28 cellular contexts compared by ENCODE assay signal in genomic region chr1:205793959-205794730, GRCh38. TPM values are rescaled to one million over a fixed set of nuclear protein-coding genes. Genes with fewer than 3 reads are reported as not detected.
DNase-seq lines count a peak whose midpoint lies in the region; ATAC-seq, FAIRE-seq and TF ChIP-seq lines count a peak whose summit lies in the region.
"Had no signal": no experiment of that assay in that cellular context is flagged by ENCODE, and none has a peak within 500 bp of the region (broad histone marks: within the 10 kb centered on the region; RNA-seq: fewer than 3 reads in every experiment).

No MANE protein-coding gene starts in this region.

- H3K27me3 ChIP-seq in DOHH2 (ENCODE audit: control insufficient read depth, low read length) (no peaks in the 10 kb centered on the region), GM12878 (replicated peaks in 1 of 2; ENCODE audit: control insufficient read depth in 2 of 2, insufficient read depth in 2 of 2, low read length in 1 of 2) (no peaks in the 10 kb centered on the region; a peak in 1 of 4 replicates), foreskin keratinocyte (no peaks in the 10 kb centered on the region)
- H3K27me3 ChIP-seq: brain microvascular endothelial cell, heart right ventricle, sigmoid colon, testis had no signal

- DNase-seq in GM12878 (ENCODE audit: low read depth, low spot score) = no peak
- no peak for DNase-seq in GM03348 (ENCODE audit: low spot score)
- no peak for DNase-seq in NCI-H345 treated with DMSO at 0.1 percent for 48 hours (lab: John Stamatoyannopoulos, UW; ENCODE audit: unreplicated experiment)
- DNase-seq in foreskin keratinocyte = no peak
- DNase-seq: activated CD4-positive, alpha-beta T cell treated with anti-CD3 and anti-CD28 coated beads for 36 hours; brain microvascular endothelial cell; DND-41; endodermal cell; H7; heart right ventricle; NCI-H1417 treated with DMSO at 0.1 percent for 48 hours; NCI-H524 treated with DMSO at 0.1 percent for 48 hours; nephron progenitor cell; Right ventricle myocardium superior; sigmoid colon; SW 1271; testis had no signal

- no peak overlapping the region for H3K4me3 Mint-ChIP-seq in activated T-helper 17 cell treated with anti-CD3 and anti-CD28 coated beads, Interleukin-2, amount 50 U/mL, for 72 hours
- H3K4me3 Mint-ChIP-seq: activated CD4-positive, alpha-beta T cell treated with anti-CD3 and anti-CD28 coated beads for 36 hours; endodermal cell; mesothelial cell of epicardium; nephron progenitor cell had no signal

- TF ChIP-seq EP300 in GM12878 (IDR thresholded peaks at IDR 0.05; ENCODE audit: borderline replicate concordance in 1 of 2, control insufficient read depth in 1 of 2, low read depth in 2 of 2, low read length in 2 of 2) = no peak

- no peaks in the 10 kb centered on the region for H4K20me1 ChIP-seq in DOHH2 (ENCODE audit: control insufficient read depth, insufficient read depth, low read depth, low read length)
- H4K20me1 ChIP-seq in GM12878 (ENCODE audit: control insufficient read depth, insufficient read depth) = no peaks in the 10 kb centered on the region

- no peak for TF ChIP-seq POLR2A in GM12878 (IDR thresholded peaks at IDR 0.05; ENCODE audit: low read depth, low read length)

- H3K79me2 ChIP-seq in DOHH2 (ENCODE audit: control insufficient read depth, low read length) = no peaks in the 10 kb centered on the region
- no peaks in the 10 kb centered on the region for H3K79me2 ChIP-seq in GM12878 (ENCODE audit: control insufficient read depth, insufficient read depth, low read length)
- H3K79me2 ChIP-seq: parathyroid adenoma had no signal

- no peak overlapping the region for H3K27ac Mint-ChIP-seq in activated T-helper 17 cell treated with anti-CD3 and anti-CD28 coated beads, Interleukin-2, amount 50 U/mL, for 72 hours
- H3K27ac Mint-ChIP-seq: activated CD4-positive, alpha-beta T cell treated with anti-CD3 and anti-CD28 coated beads for 36 hours; endodermal cell; mesothelial cell of epicardium; nephron progenitor cell had no signal

- H3K9me2 ChIP-seq in DOHH2 (replicated peaks; ENCODE audit: control insufficient read depth, low read length) = no peaks in the 10 kb centered on the region

- RAD21 ChIA-PET in GM12878 (lab: Charles Lee; ENCODE audit: unreplicated experiment) = interaction anchor here (0.9 to 6.0 kb wide), 6 partner anchors 114 to 184 kb away, joined by 3 to 121 read pairs (median 6); no protein-coding TSS in a partner anchor

- H3K4me1 ChIP-seq in DOHH2 (ENCODE audit: control insufficient read depth, low read length) = peaks cover 46% of the 10 kb centered on the region
- peaks cover 7% of the 10 kb centered on the region for H3K4me1 ChIP-seq in GM12878 (ENCODE audit: control insufficient read depth, insufficient read depth, low read length)
- peaks cover 3% of the 10 kb centered on the region for H3K4me1 ChIP-seq in foreskin keratinocyte
- H3K4me1 ChIP-seq: parathyroid adenoma, sigmoid colon, testis had no signal

- no peaks in the 10 kb centered on the region for H3K4me1 Mint-ChIP-seq in activated T-helper 17 cell treated with anti-CD3 and anti-CD28 coated beads, Interleukin-2, amount 50 U/mL, for 72 hours
- H3K4me1 Mint-ChIP-seq: activated CD4-positive, alpha-beta T cell treated with anti-CD3 and anti-CD28 coated beads for 36 hours; mesothelial cell of epicardium had no signal

- H2AFZ ChIP-seq in GM12878 (ENCODE audit: control insufficient read depth, low read depth, low read length) = no peak overlapping the region
- H2AFZ ChIP-seq: parathyroid adenoma had no signal

- H3K36me3 Mint-ChIP-seq in activated T-helper 17 cell treated with anti-CD3 and anti-CD28 coated beads, Interleukin-2, amount 50 U/mL, for 72 hours (ENCODE audit: low read depth) = peaks cover 94% of the 10 kb centered on the region

- no peaks in the 10 kb centered on the region for H3K27me3 Mint-ChIP-seq in activated T-helper 17 cell treated with anti-CD3 and anti-CD28 coated beads, Interleukin-2, amount 50 U/mL, for 72 hours
- H3K27me3 Mint-ChIP-seq: activated CD4-positive, alpha-beta T cell treated with anti-CD3 and anti-CD28 coated beads for 36 hours had no signal

- no peak for FAIRE-seq in GM12878 (lab: Jason Lieb, UNC)
- FAIRE-seq: TTC549 had no signal

- peak overlapping the region; percentile 66 for H3K4me2 ChIP-seq in DOHH2 (ENCODE audit: low read length)
- H3K4me2 ChIP-seq in GM12878 (ENCODE audit: control insufficient read depth, insufficient read depth) = no peak overlapping the region

- in situ Hi-C loops in GM12878 (cut with MboI) = loop anchor here (5.0 kb wide), 3 partner anchors 118 to 313 kb away; no protein-coding TSS in a partner anchor

- TF ChIP-seq RAD21 in GM12878 (IDR thresholded peaks at IDR 0.05; ENCODE audit: insufficient read depth, low read depth, low read length) = no peak

- 64% methylated on average over 5 of the region's 5 CpGs for WGBS in GM12878 (ENCODE audit: insufficient coverage, insufficient replicate concordance, low lambda C conversion rate, missing lambda C conversion rate)

- CTCF ChIA-PET in GM12878 (lab: Yijun Ruan, JAX) = interaction anchor here (1.1 to 14.2 kb wide), 13 partner anchors 8 to 188 kb away, joined by 3 to 222 read pairs (median 9); no protein-coding TSS in a partner anchor

- intact Hi-C loops in GM12878 (cut with micrococcal nuclease; ENCODE audit: unreplicated experiment) = loop anchor here (2.0 kb wide), 1 partner anchor 113 kb away; no protein-coding TSS in a partner anchor

- H3K36me3 ChIP-seq in DOHH2 (ENCODE audit: control insufficient read depth, low read length) = peaks cover 82% of the 10 kb centered on the region
- H3K36me3 ChIP-seq in GM12878 (ENCODE audit: control insufficient read depth in 2 of 2, insufficient read depth in 2 of 2, low read length in 1 of 2) = no peaks in the 10 kb centered on the region

- H3K4me3 ChIP-seq in DOHH2 (ENCODE audit: low read length) (peak overlapping the region; percentile 51), GM12878 (no peak overlapping the region)
- H3K4me3 ChIP-seq: coronary artery, heart right ventricle, sigmoid colon, testis had no signal

- H3K9me3 ChIP-seq in DOHH2 (ENCODE audit: control insufficient read depth, insufficient read depth, low read length) (no peaks in the 10 kb centered on the region), GM12878 (replicated peaks; ENCODE audit: control insufficient read depth, insufficient read depth, low read length) (no peaks in the 10 kb centered on the region)
- H3K9me3 ChIP-seq: heart right ventricle, sigmoid colon, testis had no signal

- H3K9ac ChIP-seq in GM12878 (ENCODE audit: control insufficient read depth, insufficient read depth, low read length) = no peak overlapping the region
- H3K9ac ChIP-seq: parathyroid adenoma had no signal

- TF ChIP-seq CTCF in DOHH2 (IDR thresholded peaks at IDR 0.05; ENCODE audit: low read depth, low read length, poor library complexity, severe bottlenecking) (no peak), GM12878 (IDR thresholded peaks at IDR 0.05 in 2 of 3, conservative IDR thresholded peaks at IDR 0.05 in 1 of 3; ENCODE audit: control insufficient read depth in 2 of 3, extremely low read depth in 1 of 3, insufficient read depth in 1 of 3, low read depth in 3 of 3, low read length in 3 of 3) (no peak), foreskin keratinocyte (conservative IDR thresholded peaks at IDR 0.05) (no peak)

- ATAC-seq in GM19351 (IDR thresholded peaks at IDR 0.05; ENCODE audit: unreplicated experiment) = peak; percentile 55
- ATAC-seq in HG02798 (IDR thresholded peaks at IDR 0.05; ENCODE audit: poor library complexity, unreplicated experiment) = peak; percentile 62
- peak; percentile 46 for ATAC-seq in GM12878
- ATAC-seq in activated T-helper 17 cell treated with anti-CD3 and anti-CD28 coated beads, Interleukin-2, amount 50 U/mL, for 72 hours (replicated peaks) = no peak
- ATAC-seq in foreskin keratinocyte = no peak
- ATAC-seq: activated CD4-positive, alpha-beta T cell treated with anti-CD3 and anti-CD28 coated beads for 36 hours; heart right ventricle; left lobe of liver had no signal

- POLR2A ChIA-PET in GM12878 (lab: Charles Lee) = interaction anchor here (0.6 to 0.8 kb wide), 2 partner anchors 51 to 149 kb away, joined by 3 to 5 read pairs; no protein-coding TSS in a partner anchor

- H3F3A ChIP-seq in DOHH2 (ENCODE audit: control insufficient read depth, insufficient read depth) = peaks cover 7% of the 10 kb centered on the region

- SMC1A ChIA-PET in GM12878 (lab: Charles Lee; ENCODE audit: uncharacterized antibody, unreplicated experiment) = interaction anchor here (1.2 to 5.4 kb wide), 9 partner anchors 16 to 312 kb away, joined by 3 to 104 read pairs (median 5); partner anchors contain the start of gene SLC41A1

- H3K9me3 Mint-ChIP-seq in activated T-helper 17 cell treated with anti-CD3 and anti-CD28 coated beads, Interleukin-2, amount 50 U/mL, for 72 hours = no peaks in the 10 kb centered on the region
- H3K9me3 Mint-ChIP-seq: endodermal cell, mesothelial cell of epicardium, nephron progenitor cell had no signal

- H3K27ac ChIP-seq in DOHH2 (ENCODE audit: low read depth, low read length) = peak overlapping the region; percentile 27
- H3K27ac ChIP-seq in GM12878 (ENCODE audit: control insufficient read depth, insufficient read depth) = no peak overlapping the region
- no peak overlapping the region for H3K27ac ChIP-seq in foreskin keratinocyte
- H3K27ac ChIP-seq: brain microvascular endothelial cell, coronary artery, parathyroid adenoma, sigmoid colon, testis had no signal

- BruUV-seq in GM12878 (replicated peaks; lab: Mats Ljungman, UMichigan) = no TSS peak

RNA-seq across cellular contexts. Expression of gene SLC41A1, which starts 18.9 kb away (rescaled TPM):
- total RNA-seq in GM12878 (2013; cell fraction: nucleolus; rRNA removed) = 1.5 TPM in 2 replicates
- total RNA-seq in GM12878 (2014; rRNA removed) (0.22 and 0.45 TPM in 2 replicates), GM12878 (2014; rRNA removed; fragmentation: Illumina TruSeq; extraction: Trizol) (0.22 and 0.28 TPM in 2 replicates), GM12878 (2021) (0.40 and 0.69 TPM in 2 replicates), foreskin keratinocyte (16.4 and 20.0 TPM in 2 replicates)
- 1.0 TPM for polyA plus RNA-seq in GM12878 (2011; ENCODE audit: low read depth)
- polyA plus RNA-seq in GM12878 (2011; rRNA removed) (10.6 and 11.3 TPM in 2 replicates), GM12878 (2014; fragmentation: Illumina TruSeq; extraction: Trizol) (0.48 and 0.71 TPM in 2 replicates), GM12878 (2014; fragmentation: Nextera tagmentation; extraction: Ambion mirVana) (under 1 TPM; 0.13 to 0.15 TPM), GM12878 (2014; rRNA removed) (0.36 and 0.40 TPM in 2 replicates), GM12878 (2016; fragmentation: Nextera tagmentation; extraction: Ambion mirVana) (under 1 TPM; 0.24 to 0.96 TPM), foreskin keratinocyte (9.0 and 11.2 TPM in 2 replicates)
- polyA plus RNA-seq in GM12878 (2011; cell fraction: cytosol; rRNA removed) = 7.6 and 10.4 TPM in 2 replicates
- polyA plus RNA-seq in GM12878 (2011; cell fraction: nucleus; rRNA removed) = 15.7 and 18.2 TPM in 2 replicates
- polyA plus RNA-seq in GM12878 (2012) = 1.1 and 1.5 TPM in 2 replicates
- polyA minus RNA-seq in GM12878 (2011; rRNA and poly(A)+ RNA removed) = 5.4 and 6.6 TPM in 2 replicates
- 2.3 and 2.9 TPM in 2 replicates for polyA minus RNA-seq in GM12878 (2011; cell fraction: cytosol; rRNA and poly(A)+ RNA removed)
- polyA minus RNA-seq in GM12878 (2011; cell fraction: nucleus; rRNA and poly(A)+ RNA removed) = 3.6 and 4.0 TPM in 2 replicates
- total RNA-seq in activated T-helper 17 cell treated with anti-CD3 and anti-CD28 coated beads, Interleukin-2, amount 50 U/mL, for 72 hours = 10 to 100 TPM; 27.7 to 56.8 TPM

RNA-seq across cellular contexts. Expression of gene RAB29, which starts 18.9 kb away (rescaled TPM):
- total RNA-seq in GM12878 (2013; cell fraction: nucleolus; rRNA removed) = 52.7 and 57.1 TPM in 2 replicates
- total RNA-seq in GM12878 (2014; rRNA removed) (11.7 and 15.9 TPM in 2 replicates), GM12878 (2014; rRNA removed; fragmentation: Illumina TruSeq; extraction: Trizol) (16.8 and 18.0 TPM in 2 replicates), GM12878 (2021) (12.5 TPM in 2 replicates), foreskin keratinocyte (25.2 and 26.4 TPM in 2 replicates)
- polyA plus RNA-seq in GM12878 (2011; ENCODE audit: low read depth) = 8.1 TPM
- polyA plus RNA-seq in GM12878 (2011; rRNA removed) (74.5 and 75.5 TPM in 2 replicates), GM12878 (2014; fragmentation: Illumina TruSeq; extraction: Trizol) (20.5 and 22.6 TPM in 2 replicates), GM12878 (2014; fragmentation: Nextera tagmentation; extraction: Ambion mirVana) (10 to 100 TPM; 12.6 to 16.2 TPM), GM12878 (2014; rRNA removed) (15.7 and 15.8 TPM in 2 replicates), GM12878 (2016; fragmentation: Nextera tagmentation; extraction: Ambion mirVana) (10 to 100 TPM; 13.7 to 14.2 TPM), foreskin keratinocyte (11.4 and 12.6 TPM in 2 replicates)
- polyA plus RNA-seq in GM12878 (2011; cell fraction: cytosol; rRNA removed) = 65.7 and 79.1 TPM in 2 replicates
- polyA plus RNA-seq in GM12878 (2011; cell fraction: nucleus; rRNA removed) = 22.2 and 26.9 TPM in 2 replicates
- polyA plus RNA-seq in GM12878 (2012) = 13.3 and 14.9 TPM in 2 replicates
- polyA minus RNA-seq in GM12878 (2011; rRNA and poly(A)+ RNA removed) = 49.7 and 57.1 TPM in 2 replicates
- polyA minus RNA-seq in GM12878 (2011; cell fraction: cytosol; rRNA and poly(A)+ RNA removed) = 19.2 and 22.4 TPM in 2 replicates
- polyA minus RNA-seq in GM12878 (2011; cell fraction: nucleus; rRNA and poly(A)+ RNA removed) = 15.2 and 23.0 TPM in 2 replicates
- total RNA-seq in activated T-helper 17 cell treated with anti-CD3 and anti-CD28 coated beads, Interleukin-2, amount 50 U/mL, for 72 hours = 10 to 100 TPM; 31.9 to 40.4 TPM

RNA-seq across cellular contexts. Expression of gene NUCKS1, which starts 44.2 kb away (rescaled TPM):
- total RNA-seq in GM12878 (2013; cell fraction: nucleolus; rRNA removed) = 43.7 and 102 TPM in 2 replicates
- total RNA-seq in GM12878 (2014; rRNA removed) (55.4 and 81.8 TPM in 2 replicates), GM12878 (2014; rRNA removed; fragmentation: Illumina TruSeq; extraction: Trizol) (127 and 135 TPM in 2 replicates), GM12878 (2021) (126 and 133 TPM in 2 replicates), foreskin keratinocyte (143 and 159 TPM in 2 replicates)
- polyA plus RNA-seq in GM12878 (2011; ENCODE audit: low read depth) = 21.8 TPM
- polyA plus RNA-seq in GM12878 (2011; rRNA removed) (68.3 and 124 TPM in 2 replicates), GM12878 (2014; fragmentation: Illumina TruSeq; extraction: Trizol) (98.4 and 130 TPM in 2 replicates), GM12878 (2014; fragmentation: Nextera tagmentation; extraction: Ambion mirVana) (10 to 100 TPM; 40.5 to 41.7 TPM), GM12878 (2014; rRNA removed) (47.3 and 60.3 TPM in 2 replicates), GM12878 (2016; fragmentation: Nextera tagmentation; extraction: Ambion mirVana) (10 to 100 TPM; 53.5 to 55.7 TPM), foreskin keratinocyte (89.3 and 113 TPM in 2 replicates)
- 25.5 and 27.9 TPM in 2 replicates for polyA plus RNA-seq in GM12878 (2011; cell fraction: cytosol; rRNA removed)
- polyA plus RNA-seq in GM12878 (2011; cell fraction: nucleus; rRNA removed) = 14.5 and 18.7 TPM in 2 replicates
- polyA plus RNA-seq in GM12878 (2012) = 39.6 and 47.4 TPM in 2 replicates
- 63.1 and 97.2 TPM in 2 replicates for polyA minus RNA-seq in GM12878 (2011; rRNA and poly(A)+ RNA removed)
- 28.1 and 33.3 TPM in 2 replicates for polyA minus RNA-seq in GM12878 (2011; cell fraction: cytosol; rRNA and poly(A)+ RNA removed)
- polyA minus RNA-seq in GM12878 (2011; cell fraction: nucleus; rRNA and poly(A)+ RNA removed) = 29.3 and 34.8 TPM in 2 replicates
- total RNA-seq in activated T-helper 17 cell treated with anti-CD3 and anti-CD28 coated beads, Interleukin-2, amount 50 U/mL, for 72 hours = 100 to 1,000 TPM; 102 to 110 TPM

RNA-seq across cellular contexts. Expression of gene PM20D1, which starts 55.8 kb away (rescaled TPM):
- not detected in 2 replicates for total RNA-seq in GM12878 (2013; cell fraction: nucleolus; rRNA removed)
- not detected in 2 replicates for total RNA-seq in GM12878 (2014; rRNA removed)
- total RNA-seq in GM12878 (2014; rRNA removed; fragmentation: Illumina TruSeq; extraction: Trizol) = not detected in 2 replicates
- not detected in 2 replicates for total RNA-seq in GM12878 (2021)
- not detected for polyA plus RNA-seq in GM12878 (2011; ENCODE audit: low read depth)
- polyA plus RNA-seq in GM12878 (2011; rRNA removed) = not detected in 2 replicates
- polyA plus RNA-seq in GM12878 (2011; cell fraction: cytosol; rRNA removed) = not detected in 2 replicates
- not detected in 2 replicates for polyA plus RNA-seq in GM12878 (2011; cell fraction: nucleus; rRNA removed)
- not detected in 2 replicates for polyA plus RNA-seq in GM12878 (2012)
- polyA plus RNA-seq in GM12878 (2014; fragmentation: Illumina TruSeq; extraction: Trizol) = not detected in 2 replicates
- polyA plus RNA-seq in GM12878 (2014; fragmentation: Nextera tagmentation; extraction: Ambion mirVana) = not detected
- polyA plus RNA-seq in GM12878 (2014; rRNA removed) = not detected in 2 replicates
- polyA plus RNA-seq in GM12878 (2016; fragmentation: Nextera tagmentation; extraction: Ambion mirVana) = not detected
- polyA minus RNA-seq in GM12878 (2011; rRNA and poly(A)+ RNA removed) = not detected in 2 replicates
- polyA minus RNA-seq in GM12878 (2011; cell fraction: cytosol; rRNA and poly(A)+ RNA removed) = not detected in 2 replicates
- polyA minus RNA-seq in GM12878 (2011; cell fraction: nucleus; rRNA and poly(A)+ RNA removed) = not detected in 2 replicates
- total RNA-seq in activated T-helper 17 cell treated with anti-CD3 and anti-CD28 coated beads, Interleukin-2, amount 50 U/mL, for 72 hours = under 1 TPM; 0.32 TPM
- total RNA-seq in foreskin keratinocyte = not detected in 2 replicates
- polyA plus RNA-seq in foreskin keratinocyte = not detected in 2 replicates
- total RNA-seq: endodermal cell, fibroblast of lung, H7, LHCN-M2, mesothelial cell of epicardium had no signal
- polyA plus RNA-seq: fibroblast of lung had no signal

Comparison
In these comparisons a context has a peak if more than half of its experiments do, and no peak if none do; other contexts are left out.
1. ATAC-seq: peak in GM19351 (single experiment), HG02798 (single experiment) and GM12878 (single experiment); none in activated T-helper 17 cell treated with anti-CD3 and anti-CD28 coated beads, Interleukin-2, amount 50 U/mL, for 72 hours (single experiment) and foreskin keratinocyte (single experiment).